Comparison of ENCODE assay signal across 28 cellular contexts in genomic region chr19:33212773-33213172, GRCh38. TPM values are rescaled to one million over a fixed set of nuclear protein-coding genes. Genes with fewer than 3 reads are reported as not detected.
"Had no signal": no experiment of that assay in that cellular context is flagged by ENCODE, and none has a peak within 500 bp of the region (broad histone marks: within the 10 kb centered on the region; RNA-seq: fewer than 3 reads in every experiment).

No MANE protein-coding gene starts in this region.

- H3K36me3 ChIP-seq: ascending aorta, cardiac muscle cell, MG63 had no signal

- DNase-seq: activated CD4-positive, alpha-beta T cell treated with anti-CD3 and anti-CD28 coated beads, Interleukin-2, amount 10 ng/mL, durations not matched to agents 24 days and 14 days; activated CD4-positive, alpha-beta T cell treated with anti-CD3 and anti-CD28 coated beads, Interleukin-2, amount 50 U/mL, for 4 hours; activated CD8-positive, alpha-beta T cell treated with anti-CD3 and anti-CD28 coated beads for 36 hours; activated gamma-delta T cell; activated naive CD4-positive, alpha-beta T cell treated with Interleukin-2 at 50 U/mL for 16 hours; activated naive CD8-positive, alpha-beta T cell treated with anti-CD3 and anti-CD28 coated beads, Interleukin-2, amount 10 ng/mL, durations not matched to agents 7 days and 5 days; activated T-cell treated with anti-CD3 and anti-CD28 coated beads, Interleukin-2, amount 50 U/mL, for 1 hour; activated T-cell treated with anti-CD3 and anti-CD28 coated beads, Interleukin-2, amount 50 U/mL, for 72 hours; Kasumi-1; KG1; MG63; NCI-H1048; NCI-H1105 treated with DMSO at 0.1 percent for 48 hours; NCI-H1436; NCI-H1694; NCI-H1930; NCI-H2081 treated with DMSO at 0.1 percent for 48 hours; NCI-H226; NCI-H446 treated with DMSO at 0.1 percent for 48 hours; NCI-H524 treated with DMSO at 0.1 percent for 48 hours; NK-92 treated with Interleukin-12 subunit alpha and Interleukin-12 subunit beta, amount 100 ng/mL, for 24 hours; PC-3; Right ventricle myocardium superior had no signal

- H3K4me3 ChIP-seq: ascending aorta, cardiac muscle cell, MG63 had no signal

- ATAC-seq: activated CD8-positive, alpha-beta T cell treated with anti-CD3 and anti-CD28 coated beads for 36 hours; activated T-cell treated with anti-CD3 and anti-CD28 coated beads, Interleukin-2, amount 50 U/mL, for 72 hours; activated T-helper 17 cell treated with anti-CD3 and anti-CD28 coated beads, Interleukin-2, amount 50 U/mL, for 72 hours; PC-3 had no signal

- H3K9me3 ChIP-seq: ascending aorta, MG63 had no signal

- H3K27ac ChIP-seq: ascending aorta, cardiac muscle cell, RWPE1 had no signal

- H3K4me1 ChIP-seq: ascending aorta had no signal

- H3K27me3 ChIP-seq: ascending aorta, cardiac muscle cell, MG63 had no signal

RNA-seq across cellular contexts. Expression of gene SLC7A10, which starts 12.9 kb away (rescaled TPM):
- total RNA-seq: activated CD4-positive, alpha-beta T cell treated with anti-CD3 and anti-CD28 coated beads, Interleukin-2, amount 10 ng/mL, durations not matched to agents 24 days and 14 days; activated CD8-positive, alpha-beta memory T cell treated with anti-CD3 and anti-CD28 coated beads for 36 hours; activated CD8-positive, alpha-beta T cell treated with anti-CD3 and anti-CD28 coated beads for 36 hours; activated naive CD8-positive, alpha-beta T cell treated with anti-CD3 and anti-CD28 coated beads, Interleukin-2, amount 10 ng/mL, durations not matched to agents 7 days and 5 days; activated T-cell treated with anti-CD3 and anti-CD28 coated beads, Interleukin-2, amount 50 U/mL, for 72 hours; activated T-helper 17 cell treated with anti-CD3 and anti-CD28 coated beads, Interleukin-2, amount 50 U/mL, for 72 hours; ascending aorta; cardiac muscle cell; PC-3 had no signal
- polyA plus RNA-seq: cardiac muscle cell had no signal

RNA-seq across cellular contexts. Expression of gene LRP3, which starts 18.6 kb away (rescaled TPM):
- total RNA-seq: activated T-helper 17 cell treated with anti-CD3 and anti-CD28 coated beads, Interleukin-2, amount 50 U/mL, for 72 hours had no signal
